ENCODE assay signal across 10 cellular contexts in genomic region chr15:92624401-92624991, GRCh38. TPM values are rescaled to one million over a fixed set of nuclear protein-coding genes. Genes with fewer than 3 reads are reported as not detected.
DNase-seq lines count a peak whose midpoint lies in the region; ATAC-seq and TF ChIP-seq lines count a peak whose summit lies in the region.
"Had no signal": no experiment of that assay in that cellular context is flagged by ENCODE, and none has a peak within 500 bp of the region (broad histone marks: within the 10 kb centered on the region; RNA-seq: fewer than 3 reads in every experiment).

No MANE protein-coding gene starts in this region.

- no peak overlapping the region for H3K4me3 ChIP-seq in BJ (ENCODE audit: low read depth, low read length)
- H3K4me3 ChIP-seq in fibroblast of villous mesenchyme (ENCODE audit: low read depth, low read length), result no peak overlapping the region
- H3K4me3 ChIP-seq in osteoblast (ENCODE audit: insufficient read depth, low read length), result no peak overlapping the region
- H3K4me3 ChIP-seq in MG63, result no peak overlapping the region

- H3K9me3 ChIP-seq in osteoblast (ENCODE audit: low read depth, low read length), result no peaks in the 10 kb centered on the region
- H3K9me3 ChIP-seq in MG63, result no peaks in the 10 kb centered on the region

- H3K27me3 ChIP-seq in BJ (ENCODE audit: control insufficient read depth, insufficient read depth, low read length), result no peaks in the 10 kb centered on the region
- no peaks in the 10 kb centered on the region for H3K27me3 ChIP-seq in osteoblast (ENCODE audit: insufficient read depth, low read length)
- H3K27me3 ChIP-seq in MG63, result no peaks in the 10 kb centered on the region

- TF ChIP-seq CTCF in BJ (IDR thresholded peaks at IDR 0.05; ENCODE audit: insufficient read depth, low read depth, low read length) (no peak), fibroblast of villous mesenchyme (IDR thresholded peaks at IDR 0.05; ENCODE audit: insufficient read depth, low read depth, low read length) (no peak), osteoblast (IDR thresholded peaks at IDR 0.05; ENCODE audit: extremely low read depth, low read depth, low read length) (no peak)

- CTCF ChIA-PET in BJ (lab: Yijun Ruan, JAX), result interaction anchor here (1.2 kb wide), 1 partner anchor 11 kb away, joined by 3 read pairs; no protein-coding TSS in a partner anchor

- no peaks in the 10 kb centered on the region for H4K20me1 ChIP-seq in osteoblast (ENCODE audit: insufficient read depth, low read length)

- no peaks in the 10 kb centered on the region for H3K79me2 ChIP-seq in osteoblast (ENCODE audit: insufficient read depth, low read length)

- no peak for ATAC-seq in esophagus mucosa

- peak overlapping the region; percentile 35 for H2AFZ ChIP-seq in osteoblast (ENCODE audit: low read length)

- H3K36me3 ChIP-seq in BJ (ENCODE audit: control insufficient read depth, insufficient read depth, low read length) (no peaks in the 10 kb centered on the region; the same call in 1 of the 2 replicates), osteoblast (ENCODE audit: insufficient read depth, low read length) (no peaks in the 10 kb centered on the region), MG63 (no peaks in the 10 kb centered on the region)

- DNase-seq in BJ (ENCODE audit: low read depth) (peak; percentile 18), NCI-H2171 (lab: John Stamatoyannopoulos, UW) (peak; percentile 51), fibroblast of villous mesenchyme (ENCODE audit: low read depth) (peak; percentile 51), osteoblast (ENCODE audit: insufficient read length, low spot score, missing footprints) (no peak), NCI-H446 treated with DMSO at 0.1 percent for 48 hours (lab: John Stamatoyannopoulos, UW) (no peak), DMS153 treated with DMSO at 0.1 percent for 48 hours (lab: John Stamatoyannopoulos, UW; ENCODE audit: unreplicated experiment) (no peak), MG63 (no peak)
- DNase-seq: DND-41, IMR-90 had no signal

- peaks cover 3% of the 10 kb centered on the region for H3K4me1 ChIP-seq in osteoblast (ENCODE audit: insufficient read depth, low read length)

- POLR2A ChIA-PET in BJ (lab: Charles Lee), result interaction anchor here (0.6 kb wide), 1 partner anchor 166 kb away, joined by 3 read pairs; no protein-coding TSS in a partner anchor

- H3K27ac ChIP-seq in osteoblast (ENCODE audit: low read depth, low read length), result no peak overlapping the region

- no peak overlapping the region for H3K4me2 ChIP-seq in osteoblast (ENCODE audit: insufficient read depth, low read length)

RNA-seq across cellular contexts. Expression of gene FAM174B, which starts 31.1 kb away (rescaled TPM):
- polyA plus RNA-seq in BJ (2011; rRNA removed), result 5.1 and 5.8 TPM in 2 replicates
- polyA minus RNA-seq in BJ (2011; rRNA and poly(A)+ RNA removed), result 4.8 and 5.4 TPM in 2 replicates
- 0.97 and 3.9 TPM in 2 replicates for total RNA-seq in fibroblast of villous mesenchyme
- 2.1 and 5.1 TPM in 2 replicates for total RNA-seq in osteoblast
- 4.3 TPM for total RNA-seq in esophagus mucosa
- 3.0 and 5.5 TPM in 2 replicates for total RNA-seq in MG63 (2014; rRNA removed; shearing (Covaris generic); ENCODE audit: low replicate concordance)

Comparison
In these comparisons a context has a peak if more than half of its experiments do, and no peak if none do; other contexts are left out.
1. DNase-seq: peak in BJ (single experiment), NCI-H2171 (single experiment) and fibroblast of villous mesenchyme (single experiment); none in osteoblast (single experiment), NCI-H446 treated with DMSO at 0.1 percent for 48 hours (single experiment), DMS153 treated with DMSO at 0.1 percent for 48 hours (single experiment) and MG63 (single experiment).